ENCODE assay signal across 8 cellular contexts in genomic region chr17:8287651-8288335, GRCh38. TPM values are rescaled to one million over a fixed set of nuclear protein-coding genes. Genes with fewer than 3 reads are reported as not detected.
DNase-seq lines count a peak whose midpoint lies in the region; ATAC-seq lines count a peak whose summit lies in the region.

No MANE protein-coding gene starts in this region.

- H3K27me3 Mint-ChIP-seq in activated CD4-positive, alpha-beta memory T cell treated with anti-CD3 and anti-CD28 coated beads for 36 hours: no peaks in the 10 kb centered on the region

- peak overlapping the region; percentile 93 for H3K4me3 Mint-ChIP-seq in activated CD4-positive, alpha-beta memory T cell treated with anti-CD3 and anti-CD28 coated beads for 36 hours

- peaks cover 2% of the 10 kb centered on the region for H3K36me3 ChIP-seq in iPS-15b (ENCODE audit: control insufficient read depth, insufficient read depth, low read length)
- H3K36me3 ChIP-seq in stomach smooth muscle (ENCODE audit: control insufficient read depth in 2 of 2, insufficient read depth in 2 of 2, low read length in 2 of 2): no peaks in the 10 kb centered on the region

- H3K27ac Mint-ChIP-seq in activated CD4-positive, alpha-beta memory T cell treated with anti-CD3 and anti-CD28 coated beads for 36 hours: peak overlapping the region; percentile 95

- intact Hi-C loops in activated CD4-positive, alpha-beta memory T cell treated with anti-CD3 and anti-CD28 coated beads for 36 hours (cut with micrococcal nuclease): loop anchor here (1.0 to 2.0 kb wide), 3 partner anchors 38 to 101 kb away; partner anchors contain the start of gene PFAS

- CTCF ChIA-PET in activated CD4-positive, alpha-beta memory T cell treated with anti-CD3 and anti-CD28 coated beads for 36 hours (lab: Charles Lee): interaction anchor here (1.7 to 2.1 kb wide), 2 partner anchors 13 to 89 kb away, joined by 6 to 9 read pairs; partner anchors contain the start of gene KRABD2

- H3K36me3 Mint-ChIP-seq in activated CD4-positive, alpha-beta memory T cell treated with anti-CD3 and anti-CD28 coated beads for 36 hours: no peaks in the 10 kb centered on the region

- DNase-seq in NCI-H2196 (lab: John Stamatoyannopoulos, UW; ENCODE audit: unreplicated experiment): peak; percentile 31
- DNase-seq in NCI-H2196 treated with DMSO at 0.1 percent for 48 hours (lab: John Stamatoyannopoulos, UW; ENCODE audit: unreplicated experiment): no peak
- DNase-seq in activated CD4-positive, alpha-beta memory T cell treated with anti-CD3 and anti-CD28 coated beads for 36 hours: no peak
- no peak for DNase-seq in mucosa of gallbladder (ENCODE audit: low spot score)

- no peaks in the 10 kb centered on the region for H3K27me3 ChIP-seq in iPS-15b (ENCODE audit: control insufficient read depth, insufficient read depth, low read length)
- no peaks in the 10 kb centered on the region for H3K27me3 ChIP-seq in stomach smooth muscle (ENCODE audit: control insufficient read depth in 1 of 2, insufficient read depth in 2 of 2, low read length in 2 of 2)

- peak overlapping the region; percentile 60 for H3K9ac ChIP-seq in iPS-15b (ENCODE audit: low read depth, low read length)
- peak overlapping the region; percentile 96 to 97 for H3K9ac ChIP-seq in stomach smooth muscle (ENCODE audit: low read length in 2 of 2)

- POLR2A ChIA-PET in activated CD4-positive, alpha-beta memory T cell treated with anti-CD3 and anti-CD28 coated beads for 36 hours (lab: Charles Lee): interaction anchor here (0.6 to 1.7 kb wide), 6 partner anchors 10 to 99 kb away, joined by 3 to 26 read pairs (median 4); partner anchors contain the start of genes AURKB, CTC1 and PFAS

- H3K27ac ChIP-seq in stomach smooth muscle (ENCODE audit: low read length): peak overlapping the region; percentile 95

- H3K9me3 ChIP-seq in iPS-15b (ENCODE audit: control insufficient read depth, insufficient read depth, low read length): no peaks in the 10 kb centered on the region
- H3K9me3 ChIP-seq in stomach smooth muscle (ENCODE audit: control insufficient read depth in 2 of 2, low read length in 2 of 2): no peaks in the 10 kb centered on the region

- ATAC-seq in HG02970 (IDR thresholded peaks at IDR 0.05; ENCODE audit: low FRiP score, unreplicated experiment) (no peak), HG03280 (IDR thresholded peaks at IDR 0.05; ENCODE audit: unreplicated experiment) (no peak)

- no peaks in the 10 kb centered on the region for H3K9me3 Mint-ChIP-seq in activated CD4-positive, alpha-beta memory T cell treated with anti-CD3 and anti-CD28 coated beads for 36 hours

- no peaks in the 10 kb centered on the region for H3K4me1 ChIP-seq in iPS-15b (ENCODE audit: control insufficient read depth, insufficient read depth, low read length)
- peaks cover 18% of the 10 kb centered on the region for H3K4me1 ChIP-seq in stomach smooth muscle (ENCODE audit: control insufficient read depth, insufficient read depth, low read length)

- peaks cover 30% of the 10 kb centered on the region for H3K4me1 Mint-ChIP-seq in activated CD4-positive, alpha-beta memory T cell treated with anti-CD3 and anti-CD28 coated beads for 36 hours (ENCODE audit: low read depth)

- H3K4me3 ChIP-seq in iPS-15b (ENCODE audit: low read depth, low read length) (peak overlapping the region; percentile 92), stomach smooth muscle (ENCODE audit: low read length in 2 of 2) (peak overlapping the region; percentile 93)

RNA-seq across cellular contexts. Expression of gene RANGRF, which starts 0.7 kb away (rescaled TPM):
- 10 to 100 TPM; 41.7 to 45.5 TPM for total RNA-seq in activated CD4-positive, alpha-beta memory T cell treated with anti-CD3 and anti-CD28 coated beads for 36 hours
- 22.0 TPM for total RNA-seq in mucosa of gallbladder

RNA-seq across cellular contexts. Expression of gene SLC25A35, which starts 7.4 kb away (rescaled TPM):
- 1 to 10 TPM; 3.4 to 3.9 TPM for total RNA-seq in activated CD4-positive, alpha-beta memory T cell treated with anti-CD3 and anti-CD28 coated beads for 36 hours
- total RNA-seq in mucosa of gallbladder: 17.8 TPM

RNA-seq across cellular contexts. Expression of gene ARHGEF15, which starts 22.2 kb away (rescaled TPM):
- total RNA-seq in activated CD4-positive, alpha-beta memory T cell treated with anti-CD3 and anti-CD28 coated beads for 36 hours: not detected
- 7.9 TPM for total RNA-seq in mucosa of gallbladder

RNA-seq across cellular contexts. Expression of gene PFAS, which starts 38.7 kb away (rescaled TPM):
- 100 to 1,000 TPM; 102 to 105 TPM for total RNA-seq in activated CD4-positive, alpha-beta memory T cell treated with anti-CD3 and anti-CD28 coated beads for 36 hours
- total RNA-seq in mucosa of gallbladder: 31.4 TPM

RNA-seq across cellular contexts. Expression of gene CTC1, which starts 39.9 kb away (rescaled TPM):
- 10 to 100 TPM; 64.7 to 79.2 TPM for total RNA-seq in activated CD4-positive, alpha-beta memory T cell treated with anti-CD3 and anti-CD28 coated beads for 36 hours
- total RNA-seq in mucosa of gallbladder: 66.3 TPM
